ENCODE assay signal across 24 cellular contexts in genomic region chr2:216650607-216651229, GRCh38. TPM values are rescaled to one million over a fixed set of nuclear protein-coding genes. Genes with fewer than 3 reads are reported as not detected.
DNase-seq lines count a peak whose midpoint lies in the region; ATAC-seq and TF ChIP-seq lines count a peak whose summit lies in the region.
"Had no signal": no experiment of that assay in that cellular context is flagged by ENCODE, and none has a peak within 500 bp of the region (broad histone marks: within the 10 kb centered on the region; RNA-seq: fewer than 3 reads in every experiment).

No MANE protein-coding gene starts in this region.

- no peak for TF ChIP-seq EP300 in esophagus muscularis mucosa (IDR thresholded peaks at IDR 0.05)

- no peak overlapping the region for H3K9ac ChIP-seq in neuronal stem cell (ENCODE audit: low read depth, low read length, poor library complexity)

- POLR2A ChIA-PET in AG04450 (lab: Yijun Ruan, JAX), result interaction anchor here (1.0 kb wide), 1 partner anchor 53 kb away, joined by 3 read pairs; no protein-coding TSS in a partner anchor

- no peak overlapping the region for H3K4me3 ChIP-seq in AG04450 (ENCODE audit: low read depth, low read length)
- H3K4me3 ChIP-seq in SJCRH30, result no peak overlapping the region
- no peak overlapping the region for H3K4me3 ChIP-seq in esophagus muscularis mucosa
- H3K4me3 ChIP-seq in neuronal stem cell (ENCODE audit: low read length in 2 of 2), result no peak overlapping the region
- H3K4me3 ChIP-seq: PC-9, SK-N-MC, uterus had no signal

- no peak overlapping the region for H2BK120ac ChIP-seq in neuronal stem cell (ENCODE audit: low read depth, low read length)

- no peak overlapping the region for H3K4ac ChIP-seq in neuronal stem cell (ENCODE audit: low read length)

- H2BK12ac ChIP-seq in neuronal stem cell (ENCODE audit: low read length), result no peak overlapping the region

- H3K4me1 ChIP-seq in SJCRH30 (peaks cover 14% of the 10 kb centered on the region), esophagus muscularis mucosa (peaks cover 17 to 94% (median 86%) of the 10 kb centered on the region in 4 donors), neuronal stem cell (ENCODE audit: control insufficient read depth in 2 of 2, insufficient read depth in 1 of 2, low read depth in 1 of 2, low read length in 2 of 2) (peaks cover 21 to 22% of the 10 kb centered on the region in 2 donors)
- H3K4me1 ChIP-seq: uterus had no signal

- no peak overlapping the region for H2AK5ac ChIP-seq in neuronal stem cell (ENCODE audit: low read depth, low read length)

- peaks cover 4% of the 10 kb centered on the region for H3K79me1 ChIP-seq in neuronal stem cell (ENCODE audit: low read depth, low read length)

- intact Hi-C loops in esophagus muscularis mucosa (cut with DNase I), result no loop called here

- H3K4me2 ChIP-seq in neuronal stem cell (ENCODE audit: insufficient read depth, low read length, poor library complexity, severe bottlenecking), result no peak overlapping the region
- H3K4me2 ChIP-seq: PC-9 had no signal

- H2AFZ ChIP-seq in neuronal stem cell (ENCODE audit: low read length), result no peak overlapping the region
- H2AFZ ChIP-seq: PC-9 had no signal

- no peak overlapping the region for H4K91ac ChIP-seq in neuronal stem cell (ENCODE audit: low read depth, low read length, poor library complexity)

- H3K9me3 ChIP-seq in AG04450 (ENCODE audit: control insufficient read depth, insufficient read depth, low read length) (no peaks in the 10 kb centered on the region), SJCRH30 (replicated peaks) (no peaks in the 10 kb centered on the region), esophagus muscularis mucosa (no peaks in the 10 kb centered on the region), neuronal stem cell (replicated peaks in 1 of 2; ENCODE audit: control insufficient read depth in 2 of 2, insufficient read depth in 1 of 2, low read depth in 1 of 2, low read length in 2 of 2) (peaks cover 2 to 10% of the 10 kb centered on the region in 2 donors)
- H3K9me3 ChIP-seq: uterus had no signal

- H3K27me3 ChIP-seq in AG04450 (ENCODE audit: control insufficient read depth, insufficient read depth, low read length) (peaks cover 3% of the 10 kb centered on the region), SJCRH30 (no peaks in the 10 kb centered on the region), esophagus muscularis mucosa (no peaks in the 10 kb centered on the region), neuronal stem cell (ENCODE audit: control insufficient read depth in 3 of 3, insufficient read depth in 3 of 3, low read depth in 1 of 3, low read length in 3 of 3) (no peaks in the 10 kb centered on the region)
- H3K27me3 ChIP-seq: uterus had no signal

- H3K36me3 ChIP-seq in SJCRH30 (no peaks in the 10 kb centered on the region; the same call in 1 of the 2 replicates), esophagus muscularis mucosa (no peaks in the 10 kb centered on the region), neuronal stem cell (replicated peaks in 1 of 2; ENCODE audit: control insufficient read depth in 2 of 2, insufficient read depth in 2 of 2, low read length in 2 of 2) (peaks cover 3 to 87% of the 10 kb centered on the region in 2 donors)
- H3K36me3 ChIP-seq: uterus had no signal

- H3K18ac ChIP-seq in neuronal stem cell (ENCODE audit: low read length), result peak overlapping the region; percentile 50

- no peak overlapping the region for H2BK5ac ChIP-seq in neuronal stem cell (ENCODE audit: low read length)

- no peak overlapping the region for H4K8ac ChIP-seq in neuronal stem cell (ENCODE audit: low read depth, low read length)

- H3K14ac ChIP-seq in neuronal stem cell (ENCODE audit: low read length), result no peak overlapping the region

- CTCF ChIA-PET in AG04450 (lab: Charles Lee), result interaction anchor here (0.6 to 19.8 kb wide), 7 partner anchors 15 to 131 kb away, joined by 3 to 594 read pairs (median 4); no protein-coding TSS in a partner anchor

- H3K23ac ChIP-seq in neuronal stem cell (ENCODE audit: low read depth, low read length, poor library complexity), result no peak overlapping the region

- WGBS in esophagus muscularis mucosa, result 86% methylated on average over 3 of the region's 4 CpGs
- WGBS in neuronal stem cell (ENCODE audit: extremely low coverage in 2 of 2, insufficient read length in 2 of 2, insufficient replicate concordance in 1 of 2), 2 donors, result no CpG with 5 or more reads among the region's 4 CpGs

- DNase-seq in AG04450 (ENCODE audit: low read depth, low spot score) (no peak), SJCRH30 (peak in 1 of 2 experiments; percentile 36), esophagus muscularis mucosa (ENCODE audit: extremely low spot score) (no peak), neuronal stem cell (ENCODE audit: low spot score) (no peak), T-helper 9 cell (no peak), cerebellar cortex (ENCODE audit: low spot score) (no peak), NCI-H345 (lab: John Stamatoyannopoulos, UW) (no peak)
- DNase-seq: activated CD4-positive, CD25-positive, alpha-beta regulatory T cell; activated naive CD4-positive, alpha-beta T cell treated with Interleukin-2 at 50 U/mL for 16 hours; activated T-cell treated with anti-CD3 and anti-CD28 coated beads, Interleukin-2, amount 50 U/mL, for 4 hours; C1 segment of cervical spinal cord; effector CD4-positive, alpha-beta T cell; GDM1; GOT3; KG1; left cardiac atrium; NCI-H1694 treated with DMSO at 0.1 percent for 48 hours; NCI-H2227 treated with DMSO at 0.1 percent for 48 hours; PC-9; retina; stimulated activated CD4-positive, alpha-beta T cell treated with anti-CD3 and anti-CD28 coated beads, Interleukin-15, amount 100 ng/mL, for 24 hours; uterus had no signal

- no peak overlapping the region for H2BK15ac ChIP-seq in neuronal stem cell (ENCODE audit: low read length)

- TF ChIP-seq CTCF in AG04450 (IDR thresholded peaks at IDR 0.05; ENCODE audit: low read depth, low read length) (no peak), esophagus muscularis mucosa (IDR thresholded peaks at IDR 0.05) (no peak)

- no peak for TF ChIP-seq POLR2A in esophagus muscularis mucosa (IDR thresholded peaks at IDR 0.05; ENCODE audit: low read depth)

- H3K27ac ChIP-seq in AG04450 (ENCODE audit: low read depth, low read length) (peak overlapping the region; percentile 81), SJCRH30 (peak overlapping the region; percentile 5), esophagus muscularis mucosa (replicated peaks in 1 of 4) (peak overlapping the region; percentile 57 to 75 (median 62)), neuronal stem cell (replicated peaks; ENCODE audit: low read length) (no peak overlapping the region)

- no peak for ATAC-seq in HG03432 (IDR thresholded peaks at IDR 0.05; ENCODE audit: unreplicated experiment)
- ATAC-seq: activated T-cell treated with anti-CD3 and anti-CD28 coated beads, Interleukin-2, amount 50 U/mL, for 4 hours; left cardiac atrium had no signal

RNA-seq across cellular contexts. Expression of gene IGFBP2, which starts 17.5 kb away (rescaled TPM):
- polyA plus RNA-seq in AG04450 (2011; rRNA removed), result 25.2 and 41.7 TPM in 2 replicates
- 4.3 and 8.8 TPM in 2 replicates for polyA minus RNA-seq in AG04450 (2011; rRNA and poly(A)+ RNA removed)
- total RNA-seq in SJCRH30 (2014; rRNA removed; shearing (Covaris generic)), result 175 and 188 TPM in 2 replicates
- total RNA-seq in esophagus muscularis mucosa, result 100 to 1,000 TPM; 188 to 446 (median 280) TPM
- polyA plus RNA-seq in neuronal stem cell (2013, experiment 1 of 2), result 479 TPM
- 466 TPM for polyA plus RNA-seq in neuronal stem cell (2013, experiment 2 of 2)

RNA-seq across cellular contexts. Expression of gene IGFBP5, which starts 44.6 kb away (rescaled TPM):
- polyA plus RNA-seq in AG04450 (2011; rRNA removed), result 3,867 and 4,154 TPM in 2 replicates
- 2,998 and 3,399 TPM in 2 replicates for polyA minus RNA-seq in AG04450 (2011; rRNA and poly(A)+ RNA removed)
- total RNA-seq in SJCRH30 (2014; rRNA removed; shearing (Covaris generic)), result 16.8 and 20.5 TPM in 2 replicates
- 1,000 to 10,000 TPM in 1 of 4 donors, 100 to 1,000 TPM in 3; 547 to 1,471 (median 705) TPM for total RNA-seq in esophagus muscularis mucosa
- 280 TPM for polyA plus RNA-seq in neuronal stem cell (2013, experiment 1 of 2)
- polyA plus RNA-seq in neuronal stem cell (2013, experiment 2 of 2), result 290 TPM

Comparison
In these comparisons a context has a peak if more than half of its experiments do, and no peak if none do; other contexts are left out.
1. RNA of gene IGFBP5, which starts 44.6 kb away (total RNA-seq): 547 to 1,471 TPM in esophagus muscularis mucosa; 16.8 to 20.5 TPM in SJCRH30; every median in the first group is over 10 times any median in the second.